29 cellular contexts compared by ENCODE assay signal in the genomic region with DNA sequence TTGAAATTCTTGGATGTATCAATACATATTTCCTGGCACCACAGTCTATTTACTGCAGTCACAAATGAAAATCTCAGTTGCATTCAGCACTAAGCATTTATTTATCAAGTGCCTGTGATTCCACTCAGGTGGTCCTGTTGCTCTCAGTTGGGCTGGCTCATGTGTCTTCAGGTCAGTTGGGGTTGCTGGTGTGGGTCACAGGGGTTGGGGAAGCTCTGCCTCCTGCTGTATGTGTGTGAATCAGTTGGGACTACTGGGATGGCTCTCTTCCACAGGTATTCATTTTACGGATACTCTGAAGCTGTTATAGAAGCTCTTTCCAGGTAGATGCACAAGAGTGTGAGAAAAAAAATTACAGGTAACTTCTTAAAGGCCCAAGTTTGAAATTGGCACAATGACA.
"Had no signal": no experiment of that assay in that cellular context is flagged by ENCODE, and none has a peak within 500 bp of the region (broad histone marks: within the 10 kb centered on the region; RNA-seq: fewer than 3 reads in every experiment).

No MANE protein-coding gene starts in this region.

- H3K27me3 ChIP-seq: neural progenitor cell, ovary, right lobe of liver, sigmoid colon, suprapubic skin, testis, tibial artery, transverse colon, upper lobe of right lung, uterus had no signal

- H3K9me3 Mint-ChIP-seq: nephron; stimulated activated naive B cell treated with anti-CD40 and anti-IgM and Interleukin-4, amounts not matched to agents 10 μg/mL and 1 μg/mL and 100 μg/mL, for 72 hours; type B pancreatic cell had no signal

- H3K4me3 Mint-ChIP-seq: natural killer cell; nephron; neural progenitor cell; stimulated activated effector memory CD8-positive, alpha-beta T cell treated with anti-CD3 and anti-CD28 coated beads, Interleukin-12 subunit alpha, Interleukin-12 subunit beta, amount 100 ng/mL, for 72 hours; stimulated activated naive B cell treated with anti-CD40 and anti-IgM and Interleukin-4, amounts not matched to agents 10 μg/mL and 1 μg/mL and 100 μg/mL, for 72 hours; stimulated activated naive CD8-positive, alpha-beta T cell treated with anti-CD3 and anti-CD28 coated beads, Interleukin-15, amount 100 ng/mL, for 72 hours; type B pancreatic cell had no signal

- FAIRE-seq: small intestine had no signal

- DNase-seq: natural killer cell; occipital lobe; ovary; posterior cingulate gyrus; psoas muscle; right cardiac atrium; right lobe of liver; sigmoid colon; small intestine; stimulated activated CD4-positive, alpha-beta T cell treated with anti-CD3 and anti-CD28 coated beads, Interleukin-15, amount 100 ng/mL, for 24 hours; stimulated activated CD4-positive, alpha-beta T cell treated with anti-CD3 and anti-CD28 coated beads, Interleukin-2, amount 100 ng/mL, for 24 hours; stimulated activated CD4-positive, alpha-beta T cell treated with anti-CD3 and anti-CD28 coated beads, Interleukin-2, amount 100 ng/mL, for 48 hours; stimulated activated CD4-positive, alpha-beta T cell treated with anti-CD3 and anti-CD28 coated beads, Interleukin-4, amount 100 ng/mL, for 24 hours; stimulated activated naive B cell treated with anti-CD40 and anti-IgM and Interleukin-4, amounts not matched to agents 10 μg/mL and 1 μg/mL and 100 μg/mL, for 72 hours; stimulated activated naive CD8-positive, alpha-beta T cell treated with anti-CD3 and anti-CD28 coated beads, Interleukin-15, amount 100 ng/mL, for 72 hours; stimulated activated naive CD8-positive, alpha-beta T cell treated with anti-CD3 and anti-CD28 coated beads, Interleukin-15, Interleukin-2, amounts not matched to agents 100 U/mL and 50 U/mL, for 24 hours; substantia nigra; tibial artery; transverse colon; upper lobe of right lung; uterus had no signal

- H3K36me3 Mint-ChIP-seq: neural progenitor cell; stimulated activated effector memory CD8-positive, alpha-beta T cell treated with anti-CD3 and anti-CD28 coated beads, Interleukin-12 subunit alpha, Interleukin-12 subunit beta, amount 100 ng/mL, for 72 hours; stimulated activated naive B cell treated with anti-CD40 and anti-IgM and Interleukin-4, amounts not matched to agents 10 μg/mL and 1 μg/mL and 100 μg/mL, for 72 hours; type B pancreatic cell had no signal

- H3K27ac Mint-ChIP-seq: natural killer cell; nephron; neural progenitor cell; progenitor cell of endocrine pancreas; stimulated activated effector memory CD8-positive, alpha-beta T cell treated with anti-CD3 and anti-CD28 coated beads, Interleukin-12 subunit alpha, Interleukin-12 subunit beta, amount 100 ng/mL, for 72 hours; stimulated activated naive B cell treated with anti-CD40 and anti-IgM and Interleukin-4, amounts not matched to agents 10 μg/mL and 1 μg/mL and 100 μg/mL, for 72 hours; stimulated activated naive CD8-positive, alpha-beta T cell treated with anti-CD3 and anti-CD28 coated beads, Interleukin-15, amount 100 ng/mL, for 72 hours; type B pancreatic cell had no signal

- H2AFZ ChIP-seq: parathyroid adenoma had no signal

- H3K4me3 ChIP-seq: neural progenitor cell, ovary, psoas muscle, right lobe of liver, sigmoid colon, suprapubic skin, testis, tibial artery, transverse colon, upper lobe of right lung, uterus had no signal

- H3K9me3 ChIP-seq: ovary, psoas muscle, right lobe of liver, sigmoid colon, suprapubic skin, testis, tibial artery, transverse colon, upper lobe of right lung, uterus had no signal

- H3K79me2 ChIP-seq: parathyroid adenoma had no signal

- H3K27me3 Mint-ChIP-seq: progenitor cell of endocrine pancreas; stimulated activated naive B cell treated with anti-CD40 and anti-IgM and Interleukin-4, amounts not matched to agents 10 μg/mL and 1 μg/mL and 100 μg/mL, for 72 hours; stimulated activated naive CD8-positive, alpha-beta T cell treated with anti-CD3 and anti-CD28 coated beads, Interleukin-15, amount 100 ng/mL, for 72 hours; type B pancreatic cell had no signal

- H3K9ac ChIP-seq: neural progenitor cell, parathyroid adenoma had no signal

- H3K4me1 Mint-ChIP-seq: natural killer cell; nephron; stimulated activated effector memory CD8-positive, alpha-beta T cell treated with anti-CD3 and anti-CD28 coated beads, Interleukin-12 subunit alpha, Interleukin-12 subunit beta, amount 100 ng/mL, for 72 hours; stimulated activated naive B cell treated with anti-CD40 and anti-IgM and Interleukin-4, amounts not matched to agents 10 μg/mL and 1 μg/mL and 100 μg/mL, for 72 hours; stimulated activated naive CD8-positive, alpha-beta T cell treated with anti-CD3 and anti-CD28 coated beads, Interleukin-15, amount 100 ng/mL, for 72 hours had no signal

- ATAC-seq: natural killer cell; psoas muscle; right cardiac atrium; right lobe of liver; stimulated activated effector memory CD8-positive, alpha-beta T cell treated with anti-CD3 and anti-CD28 coated beads, Interleukin-12 subunit alpha, Interleukin-12 subunit beta, amount 100 ng/mL, for 72 hours; stimulated activated naive B cell treated with anti-CD40 and anti-IgM and Interleukin-4, amounts not matched to agents 10 μg/mL and 1 μg/mL and 100 μg/mL, for 72 hours; stimulated activated naive CD8-positive, alpha-beta T cell treated with anti-CD3 and anti-CD28 coated beads, Interleukin-15, amount 100 ng/mL, for 72 hours; stimulated activated naive CD8-positive, alpha-beta T cell treated with anti-CD3 and anti-CD28 coated beads, Interleukin-15, Interleukin-2, amounts not matched to agents 100 U/mL and 50 U/mL, for 24 hours; upper lobe of right lung had no signal

- H3K27ac ChIP-seq: neural progenitor cell, ovary, parathyroid adenoma, psoas muscle, right lobe of liver, sigmoid colon, suprapubic skin, testis, tibial artery, transverse colon, upper lobe of right lung, uterus had no signal

- H3K36me3 ChIP-seq: neural progenitor cell, ovary, right lobe of liver, sigmoid colon, suprapubic skin, tibial artery, transverse colon, upper lobe of right lung, uterus had no signal

- H3K4me1 ChIP-seq: parathyroid adenoma, psoas muscle, right lobe of liver, sigmoid colon, suprapubic skin, testis, tibial artery, transverse colon, upper lobe of right lung, uterus had no signal

- H3K4me2 ChIP-seq: neural progenitor cell had no signal
